ENCODE assay signal across 11 cellular contexts in the genomic region with DNA sequence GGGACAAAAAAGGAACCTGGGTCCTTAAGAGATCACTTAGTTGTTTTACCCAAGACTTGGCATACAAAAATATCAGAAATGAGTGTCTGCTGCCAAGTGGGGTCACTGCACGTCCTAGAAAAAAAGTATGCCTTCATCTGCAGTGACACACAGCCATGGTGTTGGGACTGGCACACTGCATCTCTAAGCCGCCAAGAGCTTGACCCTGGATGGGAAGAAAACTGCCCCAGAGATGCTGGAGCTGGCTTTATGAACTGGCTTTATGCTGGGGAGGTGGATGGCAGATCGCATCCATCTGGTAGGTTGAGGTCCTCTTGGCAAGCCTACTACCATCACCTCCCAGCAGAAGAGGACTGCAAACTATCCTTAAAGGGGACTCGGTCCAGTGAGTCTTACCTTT. TPM values are rescaled to one million over a fixed set of nuclear protein-coding genes. Genes with fewer than 3 reads are reported as not detected.
DNase-seq lines count a peak whose midpoint lies in the region; ATAC-seq and TF ChIP-seq lines count a peak whose summit lies in the region.
"Had no signal": no experiment of that assay in that cellular context is flagged by ENCODE, and none has a peak within 500 bp of the region (broad histone marks: within the 10 kb centered on the region; RNA-seq: fewer than 3 reads in every experiment).

No MANE protein-coding gene starts in this region.

- H3K9me3 ChIP-seq in adipocyte (ENCODE audit: control insufficient read depth, low read length) = no peaks in the 10 kb centered on the region
- H3K9me3 ChIP-seq in lower lobe of right lung = no peaks in the 10 kb centered on the region
- no peaks in the 10 kb centered on the region for H3K9me3 ChIP-seq in tibial artery

- peak overlapping the region; percentile 38 for H3K4me3 ChIP-seq in adipocyte (ENCODE audit: low read length)
- no peak overlapping the region for H3K4me3 ChIP-seq in lower lobe of right lung
- H3K4me3 ChIP-seq in tibial artery = no peak overlapping the region
- H3K4me3 ChIP-seq: hepatocyte had no signal

- H3K4me1 ChIP-seq in adipocyte (ENCODE audit: control insufficient read depth, insufficient read depth, low read length) (peaks cover 30% of the 10 kb centered on the region), lower lobe of right lung (peaks cover 81% of the 10 kb centered on the region), tibial artery (peaks cover 0 to 69% (median 36%) of the 10 kb centered on the region in 4 donors)

- peaks cover 77% of the 10 kb centered on the region for H3K36me3 Mint-ChIP-seq in activated CD4-positive, alpha-beta T cell treated with anti-CD3 and anti-CD28 coated beads, Interleukin-2, amount 10 ng/mL, durations not matched to agents 7 days and 5 days (ENCODE audit: low read depth)

- H3K27ac ChIP-seq in lower lobe of right lung (peak overlapping the region; percentile 75), tibial artery (peak overlapping the region; percentile 50 to 68)
- H3K27ac ChIP-seq: hepatocyte had no signal

- no peak overlapping the region for H3K4me3 Mint-ChIP-seq in activated CD4-positive, alpha-beta T cell treated with anti-CD3 and anti-CD28 coated beads, Interleukin-2, amount 10 ng/mL, durations not matched to agents 7 days and 5 days
- H3K4me3 Mint-ChIP-seq: stimulated activated naive B cell treated with anti-CD40 and anti-IgM and Interleukin-4, amounts not matched to agents 10 μg/mL and 1 μg/mL and 100 μg/mL, for 72 hours had no signal

- peak overlapping the region; percentile 66 for H3K27ac Mint-ChIP-seq in activated CD4-positive, alpha-beta T cell treated with anti-CD3 and anti-CD28 coated beads, Interleukin-2, amount 10 ng/mL, durations not matched to agents 7 days and 5 days

- H3K36me3 ChIP-seq in adipocyte (ENCODE audit: control insufficient read depth, insufficient read depth, low read length, severe bottlenecking) (no peaks in the 10 kb centered on the region), lower lobe of right lung (no peaks in the 10 kb centered on the region), tibial artery (no peaks in the 10 kb centered on the region)

- TF ChIP-seq CTCF in lower lobe of right lung (IDR thresholded peaks at IDR 0.05) (no peak), tibial artery (IDR thresholded peaks at IDR 0.05) (peak; percentile 12 to 13)

- H3K27me3 Mint-ChIP-seq in activated CD4-positive, alpha-beta T cell treated with anti-CD3 and anti-CD28 coated beads, Interleukin-2, amount 10 ng/mL, durations not matched to agents 7 days and 5 days = no peaks in the 10 kb centered on the region
- H3K27me3 Mint-ChIP-seq: stimulated activated naive B cell treated with anti-CD40 and anti-IgM and Interleukin-4, amounts not matched to agents 10 μg/mL and 1 μg/mL and 100 μg/mL, for 72 hours had no signal

- peak overlapping the region; percentile 71 for H3K9ac ChIP-seq in adipocyte (ENCODE audit: low read length)

- H3K4me1 Mint-ChIP-seq in activated CD4-positive, alpha-beta T cell treated with anti-CD3 and anti-CD28 coated beads, Interleukin-2, amount 10 ng/mL, durations not matched to agents 7 days and 5 days = peaks cover 91% of the 10 kb centered on the region

- CTCF ChIA-PET in activated CD4-positive, alpha-beta T cell treated with anti-CD3 and anti-CD28 coated beads, Interleukin-2, amount 10 ng/mL, durations not matched to agents 7 days and 5 days (lab: Charles Lee) = interaction anchor here (0.9 to 9.3 kb wide), 13 partner anchors 8 to 201 kb away, joined by 3 to 64 read pairs (median 3); a partner anchor contains a TSS

- no peaks in the 10 kb centered on the region for H3K9me3 Mint-ChIP-seq in activated CD4-positive, alpha-beta T cell treated with anti-CD3 and anti-CD28 coated beads, Interleukin-2, amount 10 ng/mL, durations not matched to agents 7 days and 5 days
- H3K9me3 Mint-ChIP-seq: stimulated activated naive B cell treated with anti-CD40 and anti-IgM and Interleukin-4, amounts not matched to agents 10 μg/mL and 1 μg/mL and 100 μg/mL, for 72 hours had no signal

- ATAC-seq in lower lobe of right lung (peak in 1 of 2 donors; percentile 24), HG03159 (IDR thresholded peaks at IDR 0.05; ENCODE audit: unreplicated experiment) (no peak), HG02759 (IDR thresholded peaks at IDR 0.05; ENCODE audit: unreplicated experiment) (no peak), GM19324 (IDR thresholded peaks at IDR 0.05; ENCODE audit: low FRiP score, unreplicated experiment) (no peak)

- H3K27me3 ChIP-seq in adipocyte (replicated peaks; ENCODE audit: control insufficient read depth, insufficient read depth, low read length) (no peaks in the 10 kb centered on the region), lower lobe of right lung (ENCODE audit: low read depth) (no peaks in the 10 kb centered on the region), tibial artery (no peaks in the 10 kb centered on the region)
- H3K27me3 ChIP-seq: hepatocyte had no signal

- intact Hi-C loops in lower lobe of right lung (cut with DNase I) (no loop called here), tibial artery (cut with DNase I; ENCODE audit: low total_unique reads) (no loop called here)

- no peak for DNase-seq in activated CD4-positive, alpha-beta T cell treated with anti-CD3 and anti-CD28 coated beads, Interleukin-2, amount 10 ng/mL, durations not matched to agents 7 days and 5 days
- no peak for DNase-seq in activated CD4-positive, alpha-beta T cell treated with anti-CD3 and anti-CD28 coated beads for 48 hours
- no peak for DNase-seq in adipocyte (ENCODE audit: low read depth)
- no peak for DNase-seq in lower lobe of right lung
- peak; percentile 41 to 85 for DNase-seq in tibial artery
- DNase-seq: NCI-H345; stimulated activated naive B cell treated with anti-CD40 and anti-IgM and Interleukin-4, amounts not matched to agents 10 μg/mL and 1 μg/mL and 100 μg/mL, for 72 hours had no signal

- POLR2A ChIA-PET in activated CD4-positive, alpha-beta T cell treated with anti-CD3 and anti-CD28 coated beads, Interleukin-2, amount 10 ng/mL, durations not matched to agents 7 days and 5 days (lab: Charles Lee) = no interaction called here

RNA-seq across cellular contexts. Expression of a gene that starts 51.6 kb away (rescaled TPM):
- total RNA-seq in activated CD4-positive, alpha-beta T cell treated with anti-CD3 and anti-CD28 coated beads, Interleukin-2, amount 10 ng/mL, durations not matched to agents 7 days and 5 days = 100 to 1,000 TPM; 289 to 302 TPM
- 81.2 TPM for total RNA-seq in lower lobe of right lung

Comparison
In these comparisons a context has a peak if more than half of its experiments do, and no peak if none do; other contexts are left out.
1. DNase-seq: peak in tibial artery (2 of 2); none in activated CD4-positive, alpha-beta T cell treated with anti-CD3 and anti-CD28 coated beads, Interleukin-2, amount 10 ng/mL, durations not matched to agents 7 days and 5 days (single experiment), activated CD4-positive, alpha-beta T cell treated with anti-CD3 and anti-CD28 coated beads for 48 hours (single experiment), adipocyte (single experiment) and lower lobe of right lung (single experiment).